Comparison of ENCODE assay signal across 8 cellular contexts in genomic region chr14:61322799-61323290, GRCh38. TPM values are rescaled to one million over a fixed set of nuclear protein-coding genes. Genes with fewer than 3 reads are reported as not detected.
A peak's percentile ranks its signal among the peaks of the same experiment; 100 is the strongest.
DNase-seq lines count a peak whose midpoint lies in the region; ATAC-seq, FAIRE-seq and TF ChIP-seq lines count a peak whose summit lies in the region.

No MANE protein-coding gene starts in this region.

- TF ChIP-seq EP300 in HepG2 (IDR thresholded peaks at IDR 0.05; ENCODE audit: low read depth in 2 of 2, low read length in 2 of 2) (no peak), HepG2 (CRISPR knock-in tag; IDR thresholded peaks at IDR 0.05; ENCODE audit: borderline replicate concordance) (no peak), esophagus muscularis mucosa (IDR thresholded peaks at IDR 0.05) (no peak)

- TF ChIP-seq CTCF in liver (IDR thresholded peaks at IDR 0.05; ENCODE audit: low read depth, low read length, missing input control) (no peak), HepG2 (CRISPR knock-in tag; IDR thresholded peaks at IDR 0.05) (no peak), esophagus muscularis mucosa (IDR thresholded peaks at IDR 0.05) (no peak)

- H3K4me1 ChIP-seq in liver (ENCODE audit: control insufficient read depth in 4 of 4, insufficient read depth in 4 of 4, low read length in 3 of 4) (peaks cover 9 to 21% (median 14%) of the 10 kb centered on the region in 4 donors), HepG2 (ENCODE audit: insufficient read depth, low read length) (no peaks in the 10 kb centered on the region), esophagus muscularis mucosa (peaks cover 0 to 24% (median 19%) of the 10 kb centered on the region in 4 donors)

- no peak for TF ChIP-seq POLR2A in HepG2 (IDR thresholded peaks at IDR 0.05; ENCODE audit: insufficient read depth in 1 of 2, low read depth in 2 of 2, low read length in 2 of 2)
- no peak for TF ChIP-seq POLR2A in esophagus muscularis mucosa (IDR thresholded peaks at IDR 0.05; ENCODE audit: low read depth)

- no peaks in the 10 kb centered on the region for H3K9me3 ChIP-seq in liver (ENCODE audit: control insufficient read depth in 4 of 4, low read length in 3 of 4)
- H3K9me3 ChIP-seq in HepG2 (ENCODE audit: low read length) = no peaks in the 10 kb centered on the region
- H3K9me3 ChIP-seq in esophagus muscularis mucosa = peaks cover 0 to 4% (median 0%) of the 10 kb centered on the region in 4 donors

- in situ Hi-C loops in HepG2 (cut with HindIII; ENCODE audit: extremely low pct_ligation_motif_present, low pct_unique_long_range_greater_than_20kb) = no loop called here

- POLR2A ChIA-PET in HepG2 (lab: Yijun Ruan, JAX) = no interaction called here

- DNase-seq in HepG2 (ENCODE audit: low spot score) (no peak), esophagus muscularis mucosa (ENCODE audit: extremely low spot score) (no peak), sciatic nerve (ENCODE audit: low spot score) (no peak), cerebellum (ENCODE audit: low spot score) (no peak)
- DNase-seq in activated CD4-positive, alpha-beta T cell treated with anti-CD3 and anti-CD28 coated beads, Interleukin-2, amount 50 U/mL, for 1 hour = peak; percentile 55

- WGBS in liver = 24% methylated on average over 13 of the region's 13 CpGs
- WGBS in HepG2 (ENCODE audit: low lambda C conversion rate) = 73% methylated on average over 13 of the region's 13 CpGs
- 21% methylated on average over 13 of the region's 13 CpGs for WGBS in esophagus muscularis mucosa

- H3K36me3 ChIP-seq in liver (ENCODE audit: control insufficient read depth in 4 of 4, insufficient read depth in 3 of 4, low read depth in 1 of 4, low read length in 3 of 4) (no peaks in the 10 kb centered on the region), HepG2 (replicated peaks in 1 of 2; ENCODE audit: control insufficient read depth in 1 of 2, insufficient read depth in 2 of 2, low read length in 2 of 2) (no peaks in the 10 kb centered on the region), esophagus muscularis mucosa (no peaks in the 10 kb centered on the region)

- H3K27me3 ChIP-seq in liver (ENCODE audit: control insufficient read depth in 4 of 4, insufficient read depth in 4 of 4, low read length in 3 of 4) (no peaks in the 10 kb centered on the region), HepG2 (ENCODE audit: control insufficient read depth in 1 of 2, insufficient read depth in 2 of 2, low read length in 2 of 2) (peaks cover 0 to 17% of the 10 kb centered on the region in 2 experiments; a peak in 2 of 5 replicates), esophagus muscularis mucosa (peaks cover 0 to 49% (median 10%) of the 10 kb centered on the region in 4 donors)

- CTCF ChIA-PET in HepG2 (lab: Yijun Ruan, JAX; ENCODE audit: low intra/inter-chr PET ratio, low total read pairs) = no interaction called here

- no peaks in the 10 kb centered on the region for H4K20me1 ChIP-seq in HepG2 (ENCODE audit: insufficient read depth, low read length)

- FAIRE-seq in HepG2 (lab: Jason Lieb, UNC) = no peak

- H3K4me2 ChIP-seq in HepG2 (ENCODE audit: low read depth, low read length) = no peak overlapping the region

- no TSS peak for BruUV-seq in HepG2 (replicated peaks; lab: Mats Ljungman, UMichigan)

- H3K4me3 ChIP-seq in liver (ENCODE audit: low read depth in 1 of 3, low read length in 3 of 3) = peak overlapping the region; percentile 14 to 71 (median 69)
- no peak overlapping the region for H3K4me3 ChIP-seq in HepG2 (replicated peaks in 1 of 3; ENCODE audit: insufficient read depth in 1 of 3, low read depth in 2 of 3, low read length in 3 of 3)
- H3K4me3 ChIP-seq in esophagus muscularis mucosa = peak overlapping the region; percentile 62 to 72 (median 64)

- H3K27ac ChIP-seq in liver (ENCODE audit: low read depth in 1 of 2, low read length in 2 of 2) (peak overlapping the region; percentile 27 to 72), HepG2 (ENCODE audit: extremely low read length, insufficient read depth, low read length) (no peak overlapping the region), esophagus muscularis mucosa (replicated peaks in 1 of 4) (peak overlapping the region; percentile 74 to 85 (median 79))

- H3K9ac ChIP-seq in liver (ENCODE audit: low read depth in 1 of 2, low read length in 2 of 2) = peak overlapping the region; percentile 25 to 50
- H3K9ac ChIP-seq in HepG2 (ENCODE audit: insufficient read depth, low read depth, low read length) = no peak overlapping the region

- no peaks in the 10 kb centered on the region for H3K79me2 ChIP-seq in HepG2 (ENCODE audit: insufficient read depth, low read length)

- H2AFZ ChIP-seq in HepG2 (ENCODE audit: low read length) = no peak overlapping the region

- ATAC-seq in HepG2 (no peak), sciatic nerve (peak; percentile 16), GM18909 (IDR thresholded peaks at IDR 0.05; ENCODE audit: poor library complexity, unreplicated experiment) (no peak), HG03159 (IDR thresholded peaks at IDR 0.05; ENCODE audit: unreplicated experiment) (no peak)

- TF ChIP-seq RAD21 in liver (IDR thresholded peaks at IDR 0.05) = no peak
- no peak for TF ChIP-seq RAD21 in HepG2 (CRISPR knock-in tag; IDR thresholded peaks at IDR 0.05)

- intact Hi-C loops in HepG2 (cut with micrococcal nuclease; ENCODE audit: unreplicated experiment) = no loop called here
- intact Hi-C loops in esophagus muscularis mucosa (cut with DNase I) = no loop called here
- intact Hi-C loops in sciatic nerve (cut with DNase I) = no loop called here

TF ChIP-seq in liver, 16 proteins besides CTCF, POLR2A, EP300 and RAD21:
- no peak for TF ChIP-seq MAX (IDR thresholded peaks at IDR 0.05)

TF ChIP-seq in HepG2, 621 proteins besides CTCF, POLR2A, EP300 and RAD21 (continues in another document):
- TF ChIP-seq EEA1 (CRISPR knock-in tag; IDR thresholded peaks at IDR 0.05; ENCODE audit: borderline replicate concordance) = no peak
- no peak for TF ChIP-seq ISL2 (CRISPR knock-in tag; IDR thresholded peaks at IDR 0.05)
- TF ChIP-seq HIVEP1 (CRISPR knock-in tag; IDR thresholded peaks at IDR 0.05) = no peak
- TF ChIP-seq SNRNP70 (IDR thresholded peaks at IDR 0.05; ENCODE audit: low read depth, low read length) = no peak
- no peak for TF ChIP-seq CC2D1A (CRISPR knock-in tag; IDR thresholded peaks at IDR 0.05)

RNA-seq across cellular contexts. Expression of gene PRKCH, which starts 1.5 kb away (rescaled TPM):
- 10 to 100 TPM in 1 of 2 donors, 1 to 10 TPM in 1; 9.3 to 13.7 TPM for total RNA-seq in liver
- polyA plus RNA-seq in liver = 1 to 10 TPM; 3.9 to 4.7 TPM
- 1.3 and 1.9 TPM in 2 replicates for total RNA-seq in HepG2 (2016; rRNA removed; fragmentation: Illumina TruSeq; extraction: Trizol)
- total RNA-seq in HepG2 (2016; cell fraction: cytosol; rRNA removed; fragmentation: Illumina TruSeq; extraction: Trizol; ENCODE audit: low read depth) = 0.40 and 0.44 TPM in 2 replicates
- total RNA-seq in HepG2 (2016; cell fraction: insoluble cytoplasmic fraction; rRNA removed; fragmentation: Illumina TruSeq; extraction: Trizol) = 1.0 and 1.8 TPM in 2 replicates
- total RNA-seq in HepG2 (2016; cell fraction: membrane; rRNA removed; fragmentation: Illumina TruSeq; extraction: Trizol) = 0.93 and 1.4 TPM in 2 replicates
- total RNA-seq in HepG2 (2016; cell fraction: nucleus; rRNA removed; fragmentation: Illumina TruSeq; extraction: Trizol) = 2.2 and 3.9 TPM in 2 replicates
- 0.47 and 0.48 TPM in 2 replicates for polyA plus RNA-seq in HepG2 (2011; rRNA removed)
- polyA plus RNA-seq in HepG2 (2011; cell fraction: cytosol; rRNA removed) = 0.31 and 0.72 TPM in 2 replicates
- polyA plus RNA-seq in HepG2 (2011; cell fraction: nucleus; rRNA removed) = 0.48 and 0.74 TPM in 2 replicates
- 0.24 and 1.3 TPM in 2 replicates for polyA plus RNA-seq in HepG2 (2012)
- 0.06 and 0.10 TPM in 2 replicates for polyA plus RNA-seq in HepG2 (2016; cell fraction: cytosol; fragmentation: Illumina TruSeq; extraction: Trizol; ENCODE audit: low read depth)
- 0.99 and 1.9 TPM in 2 replicates for polyA plus RNA-seq in HepG2 (2016; cell fraction: insoluble cytoplasmic fraction; fragmentation: Illumina TruSeq; extraction: Trizol; ENCODE audit: low read depth)
- polyA plus RNA-seq in HepG2 (2016; cell fraction: membrane; fragmentation: Illumina TruSeq; extraction: Trizol; ENCODE audit: low read depth) = 0.19 and 0.48 TPM in 2 replicates
- 0.91 and 1.4 TPM in 2 replicates for polyA plus RNA-seq in HepG2 (2016; cell fraction: nucleus; fragmentation: Illumina TruSeq; extraction: Trizol; ENCODE audit: insufficient read depth, low read depth)
- 1.9 and 3.2 TPM in 2 replicates for polyA minus RNA-seq in HepG2 (2011; rRNA and poly(A)+ RNA removed; ENCODE audit: low replicate concordance)
- 1.7 TPM in 1 of 2 replicates, not detected in the other for polyA minus RNA-seq in HepG2 (2011; cell fraction: cytosol; rRNA and poly(A)+ RNA removed)
- 1.2 and 1.3 TPM in 2 replicates for polyA minus RNA-seq in HepG2 (2011; cell fraction: nucleus; rRNA and poly(A)+ RNA removed)
- total RNA-seq in esophagus muscularis mucosa = 10 to 100 TPM; 13.3 to 67.6 (median 32.2) TPM
- 52.9 TPM for total RNA-seq in sciatic nerve
- 11.0 TPM for total RNA-seq in cerebellum

RNA-seq across cellular contexts. Expression of gene TMEM30B, which starts 41.7 kb away (rescaled TPM):
- total RNA-seq in liver (1 to 10 TPM; 3.9 to 7.3 TPM), HepG2 (2016; rRNA removed; fragmentation: Illumina TruSeq; extraction: Trizol) (not detected in 2 replicates), esophagus muscularis mucosa (1 to 10 TPM in 3 of 4 donors, under 1 TPM in 1; 0.83 to 4.4 (median 3.0) TPM), sciatic nerve (50.1 TPM), cerebellum (0.27 TPM)
- polyA plus RNA-seq in liver (1 to 10 TPM; 3.0 to 7.4 TPM), HepG2 (2011; rRNA removed) (not detected in 2 replicates)
- not detected in 2 replicates for total RNA-seq in HepG2 (2016; cell fraction: cytosol; rRNA removed; fragmentation: Illumina TruSeq; extraction: Trizol; ENCODE audit: low read depth)
- total RNA-seq in HepG2 (2016; cell fraction: insoluble cytoplasmic fraction; rRNA removed; fragmentation: Illumina TruSeq; extraction: Trizol) = not detected in 2 replicates
- total RNA-seq in HepG2 (2016; cell fraction: membrane; rRNA removed; fragmentation: Illumina TruSeq; extraction: Trizol) = not detected in 2 replicates
- total RNA-seq in HepG2 (2016; cell fraction: nucleus; rRNA removed; fragmentation: Illumina TruSeq; extraction: Trizol) = not detected in 2 replicates
- not detected in 2 replicates for polyA plus RNA-seq in HepG2 (2011; cell fraction: cytosol; rRNA removed)
- polyA plus RNA-seq in HepG2 (2011; cell fraction: nucleus; rRNA removed) = not detected in 2 replicates
- polyA plus RNA-seq in HepG2 (2012) = not detected in 2 replicates
- polyA plus RNA-seq in HepG2 (2016; cell fraction: cytosol; fragmentation: Illumina TruSeq; extraction: Trizol; ENCODE audit: low read depth) = not detected in 2 replicates
- not detected in 2 replicates for polyA plus RNA-seq in HepG2 (2016; cell fraction: insoluble cytoplasmic fraction; fragmentation: Illumina TruSeq; extraction: Trizol; ENCODE audit: low read depth)
- not detected in 2 replicates for polyA plus RNA-seq in HepG2 (2016; cell fraction: membrane; fragmentation: Illumina TruSeq; extraction: Trizol; ENCODE audit: low read depth)
- polyA plus RNA-seq in HepG2 (2016; cell fraction: nucleus; fragmentation: Illumina TruSeq; extraction: Trizol; ENCODE audit: insufficient read depth, low read depth) = not detected in 2 replicates
- 0.12 TPM in 1 of 2 replicates, not detected in the other for polyA minus RNA-seq in HepG2 (2011; rRNA and poly(A)+ RNA removed; ENCODE audit: low replicate concordance)
- polyA minus RNA-seq in HepG2 (2011; cell fraction: cytosol; rRNA and poly(A)+ RNA removed) = not detected in 2 replicates
- polyA minus RNA-seq in HepG2 (2011; cell fraction: nucleus; rRNA and poly(A)+ RNA removed) = not detected in 2 replicates

Comparison
In these comparisons a context has a peak if more than half of its experiments do, and no peak if none do; other contexts are left out.
1. H3K4me3 ChIP-seq: peak in liver (3 of 3) and esophagus muscularis mucosa (4 of 4); none in HepG2 (0 of 3).